Comparison of ENCODE assay signal across 2 cellular contexts in genomic region chr12:87812030-87812429, GRCh38.
TF ChIP-seq lines count a peak whose summit lies in the region.

No MANE protein-coding gene starts in this region.

TF ChIP-seq in A549, 52 proteins besides CTCF, POLR2A, EP300 and RAD21 (continued from another document and continues in another):
- no peak for TF ChIP-seq REST (IDR thresholded peaks at IDR 0.05)
- no peak for TF ChIP-seq ZNF302 (CRISPR knock-in tag; IDR thresholded peaks at IDR 0.05)
- TF ChIP-seq EHMT2 (IDR thresholded peaks at IDR 0.05; ENCODE audit: low read depth) = no peak
- TF ChIP-seq MAX (IDR thresholded peaks at IDR 0.05) = peak; percentile 49; the same call in 1 of the 2 replicates
- TF ChIP-seq HOXB13 (CRISPR knock-in tag; IDR thresholded peaks at IDR 0.05; ENCODE audit: low read depth) = peak; percentile 11; the same call in 1 of the 2 replicates
- TF ChIP-seq ZSCAN20 (CRISPR knock-in tag; IDR thresholded peaks at IDR 0.05) = no peak
- no peak for TF ChIP-seq ZFP36 (IDR thresholded peaks at IDR 0.05; ENCODE audit: borderline replicate concordance, partially characterized antibody)
- no peak for TF ChIP-seq USF2 (IDR thresholded peaks at IDR 0.05)
- peak; percentile 73 for TF ChIP-seq JUNB (IDR thresholded peaks at IDR 0.05)
- no peak for TF ChIP-seq FOXS1 (CRISPR knock-in tag; IDR thresholded peaks at IDR 0.05)
- TF ChIP-seq HEYL (CRISPR knock-in tag; IDR thresholded peaks at IDR 0.05) = no peak
- TF ChIP-seq SREBF2 (IDR thresholded peaks at IDR 0.05) = no peak
- TF ChIP-seq CEBPB (IDR thresholded peaks at IDR 0.05) = peak; percentile 51 to 83; a peak in 3 of 4 replicates
- peak; percentile 64; the same call in 1 of the 3 replicates for TF ChIP-seq BCL3 (IDR thresholded peaks at IDR 0.05)
- no peak for TF ChIP-seq KDM1A (IDR thresholded peaks at IDR 0.05; ENCODE audit: low read depth)
- no peak for TF ChIP-seq RFX5 (IDR thresholded peaks at IDR 0.05)
- no peak for TF ChIP-seq BHLHE40 (IDR thresholded peaks at IDR 0.05; ENCODE audit: low read depth, low read length)
- no peak for TF ChIP-seq MYC (IDR thresholded peaks at IDR 0.05; ENCODE audit: borderline replicate concordance, low read length)
- TF ChIP-seq POLR2AphosphoS2 (conservative IDR thresholded peaks at IDR 0.05; ENCODE audit: low read length) = no peak
- no peak for TF ChIP-seq NPAS2 (CRISPR knock-in tag; IDR thresholded peaks at IDR 0.05; ENCODE audit: borderline replicate concordance)
- TF ChIP-seq GATA3 (IDR thresholded peaks at IDR 0.05; ENCODE audit: borderline replicate concordance) = peak; percentile 69
- TF ChIP-seq PHF8 (IDR thresholded peaks at IDR 0.05; ENCODE audit: borderline replicate concordance, low read depth) = no peak
- no peak for TF ChIP-seq MAFK (IDR thresholded peaks at IDR 0.05; ENCODE audit: partially characterized antibody)
- no peak for TF ChIP-seq NR3C1 (IDR thresholded peaks at IDR 0.05)
- TF ChIP-seq ATOH8 (CRISPR knock-in tag; IDR thresholded peaks at IDR 0.05; ENCODE audit: low read depth) = no peak
- TF ChIP-seq E2F6 (IDR thresholded peaks at IDR 0.05; ENCODE audit: borderline replicate concordance, low read depth) = no peak
- peak; percentile 39; the same call in 1 of the 3 replicates for TF ChIP-seq SMC3 (IDR thresholded peaks at IDR 0.05)
- no peak for TF ChIP-seq RCOR1 (IDR thresholded peaks at IDR 0.05; ENCODE audit: low read depth, low read length)
- no peak for TF ChIP-seq ZC3H11A (IDR thresholded peaks at IDR 0.05)
- TF ChIP-seq CHD4 (IDR thresholded peaks at IDR 0.05; ENCODE audit: borderline replicate concordance) = no peak
- no peak for TF ChIP-seq HOXB5 (CRISPR knock-in tag; IDR thresholded peaks at IDR 0.05)
- peak; percentile 51 for TF ChIP-seq FOSL2 (IDR thresholded peaks at IDR 0.05)
- peak; percentile 45 for TF ChIP-seq FOSL2 (CRISPR knock-in tag; IDR thresholded peaks at IDR 0.05)
- no peak for TF ChIP-seq FOSB (CRISPR knock-in tag; IDR thresholded peaks at IDR 0.05)

TF ChIP-seq in HCT116, 20 proteins besides CTCF, POLR2A, EP300 and RAD21 (continued from another document):
- TF ChIP-seq REST (IDR thresholded peaks at IDR 0.05; ENCODE audit: low read depth) (no peak), SRF (IDR thresholded peaks at IDR 0.05; ENCODE audit: low read depth) (0 out of 2 replicates have a peak, but pooled peaks have one; percentile 47)
